In the genomic region with DNA sequence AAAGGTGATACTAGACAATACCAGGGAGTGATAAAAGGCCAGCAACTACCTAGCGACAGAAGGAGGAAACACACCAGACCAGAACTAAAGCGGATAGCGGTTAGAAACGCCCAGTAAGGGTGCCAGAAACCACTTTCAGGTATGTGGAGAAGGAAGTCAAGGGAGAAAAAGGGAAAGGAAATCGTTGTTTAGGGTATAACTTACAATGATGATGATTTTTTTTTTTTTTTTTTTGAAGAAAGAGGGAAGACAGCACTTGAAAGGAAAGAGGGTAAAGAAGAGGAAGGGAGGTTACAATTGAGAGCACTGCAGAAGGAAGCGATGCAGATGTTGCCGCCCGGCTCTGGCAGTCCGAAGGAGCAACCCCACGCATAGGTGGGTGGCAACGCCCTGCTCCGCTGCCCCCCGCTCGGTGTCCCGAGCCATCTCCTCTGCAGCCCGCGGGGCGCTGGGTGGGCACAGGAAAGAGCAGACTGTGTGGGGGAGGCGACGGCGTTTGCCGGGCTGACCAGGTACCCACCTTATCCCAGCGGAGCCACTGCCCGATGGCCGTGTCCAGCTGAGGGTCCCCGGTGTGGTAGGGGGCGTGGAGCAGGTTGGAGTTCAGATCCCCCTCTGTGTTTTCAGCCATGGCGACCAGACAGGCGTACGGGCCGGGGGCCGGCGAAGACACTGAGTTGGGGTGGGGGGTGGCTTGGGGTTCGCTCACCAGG, we compare ENCODE assay signal across 7 cellular contexts. TPM values are rescaled to one million over a fixed set of nuclear protein-coding genes. Genes with fewer than 3 reads are reported as not detected.
A peak's percentile ranks its signal among the peaks of the same experiment; 100 is the strongest.
DNase-seq lines count a peak whose midpoint lies in the region; ATAC-seq and TF ChIP-seq lines count a peak whose summit lies in the region.

No MANE protein-coding gene starts in this region.

- H3K4me3 Mint-ChIP-seq in activated T-cell treated with anti-CD3 and anti-CD28 coated beads, Interleukin-2, amount 50 U/mL, for 72 hours, result peak overlapping the region; percentile 90 to 98
- peak overlapping the region; percentile 99 for H3K4me3 Mint-ChIP-seq in neural crest cell

- no peaks in the 10 kb centered on the region for H3K27me3 Mint-ChIP-seq in activated T-cell treated with anti-CD3 and anti-CD28 coated beads, Interleukin-2, amount 50 U/mL, for 72 hours (ENCODE audit: low read depth)
- H3K27me3 Mint-ChIP-seq in neural crest cell (ENCODE audit: low read depth), result no peaks in the 10 kb centered on the region

- peak overlapping the region; percentile 90 for H3K4me3 ChIP-seq in fibroblast of the aortic adventitia (ENCODE audit: low read depth, low read length)

- peak overlapping the region; percentile 82 for H3K27ac Mint-ChIP-seq in activated T-cell treated with anti-CD3 and anti-CD28 coated beads, Interleukin-2, amount 50 U/mL, for 72 hours
- peak overlapping the region; percentile 96 for H3K27ac Mint-ChIP-seq in neural crest cell (ENCODE audit: unreplicated experiment)

- ATAC-seq in HG03457 (IDR thresholded peaks at IDR 0.05; ENCODE audit: unreplicated experiment) (peak; percentile 6), GM18868 (IDR thresholded peaks at IDR 0.05; ENCODE audit: unreplicated experiment) (no peak)
- ATAC-seq in activated T-cell treated with anti-CD3 and anti-CD28 coated beads, Interleukin-2, amount 50 U/mL, for 72 hours (replicated peaks in 1 of 2), result peak; percentile 30 to 32

- TF ChIP-seq CTCF in GM12873 (IDR thresholded peaks at IDR 0.05; ENCODE audit: insufficient read depth, low read depth, low read length, missing control alignments) (peak; percentile 30), fibroblast of the aortic adventitia (IDR thresholded peaks at IDR 0.05; ENCODE audit: insufficient read depth, low read length) (peak; percentile 14), neural crest cell (conservative IDR thresholded peaks at IDR 0.05) (peak; percentile 41)

- peaks cover 48% of the 10 kb centered on the region for H3K4me1 Mint-ChIP-seq in activated T-cell treated with anti-CD3 and anti-CD28 coated beads, Interleukin-2, amount 50 U/mL, for 72 hours (ENCODE audit: low read depth)
- H3K4me1 Mint-ChIP-seq in neural crest cell, result peaks cover 14% of the 10 kb centered on the region

- H3K36me3 Mint-ChIP-seq in activated T-cell treated with anti-CD3 and anti-CD28 coated beads, Interleukin-2, amount 50 U/mL, for 72 hours (ENCODE audit: insufficient read depth in 2 of 2), result peaks cover 5% of the 10 kb centered on the region in 2 donors
- H3K36me3 Mint-ChIP-seq in neural crest cell (ENCODE audit: low read depth), result no peaks in the 10 kb centered on the region

- DNase-seq in NOMO-1 (lab: John Stamatoyannopoulos, UW; ENCODE audit: unreplicated experiment in 2 of 2) (peak; percentile 32 to 33), fibroblast of the aortic adventitia (ENCODE audit: low read depth) (no peak), neural crest cell (ENCODE audit: low read depth, low spot score) (no peak)
- DNase-seq in activated T-cell treated with anti-CD3 and anti-CD28 coated beads, Interleukin-2, amount 50 U/mL, for 72 hours, result peak; percentile 40 to 46

- H3K9me3 Mint-ChIP-seq in activated T-cell treated with anti-CD3 and anti-CD28 coated beads, Interleukin-2, amount 50 U/mL, for 72 hours, result no peaks in the 10 kb centered on the region
- no peaks in the 10 kb centered on the region for H3K9me3 Mint-ChIP-seq in neural crest cell

RNA-seq across cellular contexts. Expression of gene PGM2L1, which starts 0.5 kb away (rescaled TPM):
- total RNA-seq in activated T-cell treated with anti-CD3 and anti-CD28 coated beads, Interleukin-2, amount 50 U/mL, for 72 hours, result 10 to 100 TPM; 12.1 to 16.4 TPM
- total RNA-seq in fibroblast of the aortic adventitia (ENCODE audit: low replicate concordance) (4.2 and 4.3 TPM in 2 replicates), neural crest cell (15.1 and 16.1 TPM in 2 replicates)

Comparison
In these comparisons a context has a peak if more than half of its experiments do, and no peak if none do; other contexts are left out.
1. DNase-seq: peak in NOMO-1 (2 of 2) and activated T-cell treated with anti-CD3 and anti-CD28 coated beads, Interleukin-2, amount 50 U/mL, for 72 hours (2 of 2); none in fibroblast of the aortic adventitia (single experiment) and neural crest cell (single experiment).
2. Peak in every context shown above with its lines, with median percentiles within 50 percentile points of each other: CTCF ChIP-seq.